8 cellular contexts compared by ENCODE assay signal in the genomic region with DNA sequence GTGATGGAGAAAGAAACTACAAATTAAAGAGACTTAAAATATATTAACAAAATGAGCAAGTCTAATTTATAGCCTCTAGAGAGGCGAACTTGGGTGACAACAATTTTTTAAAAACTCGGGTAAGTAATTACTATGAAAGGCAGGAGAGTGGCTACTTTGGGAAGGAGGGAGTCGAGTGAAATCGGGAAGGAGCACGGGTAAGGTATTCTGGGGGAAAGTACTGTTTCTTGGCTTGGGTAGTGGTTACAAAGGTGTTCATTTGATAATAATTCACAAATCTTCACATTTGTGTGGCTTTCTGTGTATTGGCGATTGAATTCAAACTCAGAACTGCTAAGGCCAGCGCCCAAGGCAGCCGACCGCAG. TPM values are rescaled to one million over a fixed set of nuclear protein-coding genes. Genes with fewer than 3 reads are reported as not detected.
DNase-seq lines count a peak whose midpoint lies in the region; ATAC-seq and TF ChIP-seq lines count a peak whose summit lies in the region.

No MANE protein-coding gene starts in this region.

- no peaks in the 10 kb centered on the region for H3K9me3 ChIP-seq in left lung

- H3K4me3 Mint-ChIP-seq in activated CD8-positive, alpha-beta memory T cell treated with anti-CD3 and anti-CD28 coated beads, Interleukin-2, amount 10 ng/mL, durations not matched to agents 7 days and 5 days, result peak overlapping the region; percentile 79
- peak overlapping the region; percentile 77 for H3K4me3 Mint-ChIP-seq in activated T-helper 17 cell treated with anti-CD3 and anti-CD28 coated beads, Interleukin-2, amount 50 U/mL, for 72 hours

- TF ChIP-seq CTCF in left lung (IDR thresholded peaks at IDR 0.05), result no peak

- H3K4me1 Mint-ChIP-seq in activated CD8-positive, alpha-beta memory T cell treated with anti-CD3 and anti-CD28 coated beads, Interleukin-2, amount 10 ng/mL, durations not matched to agents 7 days and 5 days, result peaks cover 8% of the 10 kb centered on the region
- peaks cover 3% of the 10 kb centered on the region for H3K4me1 Mint-ChIP-seq in activated T-helper 17 cell treated with anti-CD3 and anti-CD28 coated beads, Interleukin-2, amount 50 U/mL, for 72 hours

- H3K36me3 Mint-ChIP-seq in activated CD8-positive, alpha-beta memory T cell treated with anti-CD3 and anti-CD28 coated beads, Interleukin-2, amount 10 ng/mL, durations not matched to agents 7 days and 5 days, result no peaks in the 10 kb centered on the region
- H3K36me3 Mint-ChIP-seq in activated T-helper 17 cell treated with anti-CD3 and anti-CD28 coated beads, Interleukin-2, amount 50 U/mL, for 72 hours (ENCODE audit: low read depth), result no peaks in the 10 kb centered on the region

- peaks cover 9 to 26% of the 10 kb centered on the region in 2 donors for H3K4me1 ChIP-seq in left lung

- H3K27ac ChIP-seq in left lung, result peak overlapping the region in 1 of 2 donors; percentile 77
- H3K27ac ChIP-seq in substantia nigra (ENCODE audit: low read depth, low read length, poor library complexity, severe bottlenecking), result peak overlapping the region; percentile 84

- intact Hi-C loops in left lung (cut with DNase I), result loop anchor here in 1 of 2 donors (5.0 kb wide), 1 partner anchor 183 kb away; no protein-coding TSS in a partner anchor

- H3K27ac Mint-ChIP-seq in activated CD8-positive, alpha-beta memory T cell treated with anti-CD3 and anti-CD28 coated beads, Interleukin-2, amount 10 ng/mL, durations not matched to agents 7 days and 5 days, result peak overlapping the region; percentile 70
- peak overlapping the region; percentile 90 for H3K27ac Mint-ChIP-seq in activated T-helper 17 cell treated with anti-CD3 and anti-CD28 coated beads, Interleukin-2, amount 50 U/mL, for 72 hours

- peaks cover 9 to 65% of the 10 kb centered on the region in 2 donors for H3K27me3 ChIP-seq in left lung

- CTCF ChIA-PET in activated CD8-positive, alpha-beta memory T cell treated with anti-CD3 and anti-CD28 coated beads, Interleukin-2, amount 10 ng/mL, durations not matched to agents 7 days and 5 days (lab: Charles Lee), result interaction anchor here (0.7 to 14.7 kb wide), 35 partner anchors 9 to 501 kb away, joined by 3 to 191 read pairs (median 5); a partner anchor contains a TSS

- DNase-seq in activated CD8-positive, alpha-beta memory T cell treated with anti-CD3 and anti-CD28 coated beads, Interleukin-2, amount 10 ng/mL, durations not matched to agents 7 days and 5 days, result no peak
- DNase-seq in activated CD8-positive, alpha-beta memory T cell treated with anti-CD3 and anti-CD28 coated beads, Interleukin-2, amount 50 U/mL, for 48 hours, result no peak
- DNase-seq in left lung (no peak), substantia nigra (lab: John Stamatoyannopoulos, UW) (no peak), NCI-H1930 (lab: John Stamatoyannopoulos, UW) (no peak)
- DNase-seq in stimulated activated CD4-positive, alpha-beta T cell treated with anti-CD3 and anti-CD28 coated beads, Interleukin-4, amount 100 ng/mL, for 4 hours, result no peak

- peaks cover 14% of the 10 kb centered on the region for H3K27me3 Mint-ChIP-seq in activated CD8-positive, alpha-beta memory T cell treated with anti-CD3 and anti-CD28 coated beads, Interleukin-2, amount 10 ng/mL, durations not matched to agents 7 days and 5 days
- H3K27me3 Mint-ChIP-seq in activated T-helper 17 cell treated with anti-CD3 and anti-CD28 coated beads, Interleukin-2, amount 50 U/mL, for 72 hours, result no peaks in the 10 kb centered on the region

- no peaks in the 10 kb centered on the region for H3K9me3 Mint-ChIP-seq in activated CD8-positive, alpha-beta memory T cell treated with anti-CD3 and anti-CD28 coated beads, Interleukin-2, amount 10 ng/mL, durations not matched to agents 7 days and 5 days (ENCODE audit: low read depth)
- no peaks in the 10 kb centered on the region for H3K9me3 Mint-ChIP-seq in activated T-helper 17 cell treated with anti-CD3 and anti-CD28 coated beads, Interleukin-2, amount 50 U/mL, for 72 hours

- ATAC-seq in activated CD8-positive, alpha-beta memory T cell treated with anti-CD3 and anti-CD28 coated beads, Interleukin-2, amount 10 ng/mL, durations not matched to agents 7 days and 5 days, result no peak
- no peak for ATAC-seq in activated T-helper 17 cell treated with anti-CD3 and anti-CD28 coated beads, Interleukin-2, amount 50 U/mL, for 72 hours (replicated peaks)
- ATAC-seq in left lung, result no peak
- no peak for ATAC-seq in GM18498 (IDR thresholded peaks at IDR 0.05; ENCODE audit: unreplicated experiment)

- H3K36me3 ChIP-seq in left lung, result no peaks in the 10 kb centered on the region

- H3K4me3 ChIP-seq in left lung, result peak overlapping the region; percentile 54 to 60

RNA-seq across cellular contexts. Expression of a gene that starts 32.9 kb away (rescaled TPM):
- total RNA-seq in activated CD8-positive, alpha-beta memory T cell treated with anti-CD3 and anti-CD28 coated beads, Interleukin-2, amount 10 ng/mL, durations not matched to agents 7 days and 5 days, result not detected
- total RNA-seq in activated T-helper 17 cell treated with anti-CD3 and anti-CD28 coated beads, Interleukin-2, amount 50 U/mL, for 72 hours, result not detected
- total RNA-seq in left lung, result 1 to 10 TPM; 1.1 to 2.6 TPM
